Comparison of ENCODE assay signal across 9 cellular contexts in genomic region chr5:176817864-176818377, GRCh38. TPM values are rescaled to one million over a fixed set of nuclear protein-coding genes. Genes with fewer than 3 reads are reported as not detected.
DNase-seq lines count a peak whose midpoint lies in the region; ATAC-seq, FAIRE-seq and TF ChIP-seq lines count a peak whose summit lies in the region.
"Had no signal": no experiment of that assay in that cellular context is flagged by ENCODE, and none has a peak within 500 bp of the region (broad histone marks: within the 10 kb centered on the region; RNA-seq: fewer than 3 reads in every experiment).

No MANE protein-coding gene starts in this region.

- H3K4me2 ChIP-seq in K562 (ENCODE audit: insufficient read depth, low read length), result no peak overlapping the region

- TF ChIP-seq EP300 in K562 (IDR thresholded peaks at IDR 0.05; ENCODE audit: low read length) (no peak), upper lobe of left lung (IDR thresholded peaks at IDR 0.05) (no peak)

- H3K4me1 ChIP-seq in K562 (replicated peaks in 1 of 2; ENCODE audit: control insufficient read depth in 2 of 2, insufficient read depth in 2 of 2, low read length in 2 of 2) (peaks cover 0 to 18% of the 10 kb centered on the region in 2 experiments; a peak in 2 of 5 replicates), left lung (peaks cover 0 to 14% of the 10 kb centered on the region in 2 donors), upper lobe of left lung (peaks cover 10 to 16% (median 11%) of the 10 kb centered on the region in 4 donors)

- DNase-seq in DMS53 treated with DMSO at 0.1 percent for 48 hours (lab: John Stamatoyannopoulos, UW; ENCODE audit: unreplicated experiment), result peak; percentile 84
- peak; percentile 41 for DNase-seq in NCI-H1694 (lab: John Stamatoyannopoulos, UW)
- peak; percentile 21 to 59 (median 56) for DNase-seq in K562 (ENCODE audit: extremely low read depth in 1 of 4, low spot score in 3 of 4)
- no peak for DNase-seq in left lung
- peak in 1 of 2 donors; percentile 88 for DNase-seq in upper lobe of left lung
- DNase-seq in DMS79 treated with DMSO at 0.1 percent for 48 hours (lab: John Stamatoyannopoulos, UW), result no peak
- no peak for DNase-seq in NOMO-1 treated with dmso at 0.1 percent for 144 hours (lab: John Stamatoyannopoulos, UW; ENCODE audit: unreplicated experiment)

- H3K36me3 ChIP-seq in K562 (ENCODE audit: control insufficient read depth, insufficient read depth, low read length) (no peaks in the 10 kb centered on the region), left lung (no peaks in the 10 kb centered on the region), upper lobe of left lung (no peaks in the 10 kb centered on the region)

- POLR2A ChIA-PET in K562 (lab: Yijun Ruan, JAX), result no interaction called here

- no peaks in the 10 kb centered on the region for H3K9me3 ChIP-seq in K562 (replicated peaks; ENCODE audit: control insufficient read depth, insufficient read depth, low read depth, low read length)
- no peaks in the 10 kb centered on the region for H3K9me3 ChIP-seq in left lung
- no peaks in the 10 kb centered on the region for H3K9me3 ChIP-seq in upper lobe of left lung

- H3K9ac ChIP-seq in K562 (ENCODE audit: insufficient read depth in 1 of 2, low read depth in 2 of 2, low read length in 2 of 2), result no peak overlapping the region

- CTCF ChIA-PET in K562 (lab: Yijun Ruan, JAX; ENCODE audit: low intra/inter-chr PET ratio), result no interaction called here

- intact Hi-C loops in K562 (cut with micrococcal nuclease), result loop anchor here (5.0 kb wide), 1 partner anchor 279 kb away; no protein-coding TSS in a partner anchor
- intact Hi-C loops in left lung (cut with DNase I), result no loop called here

- TF ChIP-seq CTCF in K562 (IDR thresholded peaks at IDR 0.05 in 2 of 3, conservative IDR thresholded peaks at IDR 0.05 in 1 of 3; ENCODE audit: insufficient read depth in 2 of 3, low read depth in 1 of 3, low read length in 3 of 3), result peak; percentile 41 to 42 (median 41); a peak in 5 of 6 replicates
- no peak for TF ChIP-seq CTCF in left lung (IDR thresholded peaks at IDR 0.05)
- TF ChIP-seq CTCF in upper lobe of left lung (IDR thresholded peaks at IDR 0.05), result peak in 2 of 6 experiments; percentile 17 to 18

- TF ChIP-seq POLR2A in K562 (conservative IDR thresholded peaks at IDR 0.05) (no peak), upper lobe of left lung (IDR thresholded peaks at IDR 0.05) (no peak)

- no peak; a peak in 1 of 4 replicates for TF ChIP-seq RAD21 in K562 (CRISPR knock-in tag; conservative IDR thresholded peaks at IDR 0.05 in 1 of 2, IDR thresholded peaks at IDR 0.05 in 1 of 2)

- H3K4me3 ChIP-seq in K562 (no peak overlapping the region), left lung (peak overlapping the region; percentile 14 to 17), upper lobe of left lung (peak overlapping the region; percentile 6 to 42 (median 33))

- ATAC-seq in GM21381 (IDR thresholded peaks at IDR 0.05; ENCODE audit: unreplicated experiment), result peak; percentile 37
- ATAC-seq in K562, result peak; percentile 63; the same call in 2 of the 3 replicates
- peak; percentile 31 for ATAC-seq in left lung
- ATAC-seq in upper lobe of left lung (ENCODE audit: low FRiP score in 2 of 2), result no peak

- BruUV-seq in K562 (replicated peaks; lab: Mats Ljungman, UMichigan), result no TSS peak

- FAIRE-seq in K562 (lab: Jason Lieb, UNC), result no peak
- FAIRE-seq: TTC549 had no signal

- peaks cover 17% of the 10 kb centered on the region for H4K20me1 ChIP-seq in K562 (replicated peaks; ENCODE audit: control insufficient read depth, insufficient read depth, low read length)

- 3% methylated on average over 39 of the region's 52 CpGs for WGBS in K562 (ENCODE audit: insufficient coverage, low coverage, missing lambda C conversion rate)
- 2 to 3% methylated on average over 6 to 17 of the region's 52 CpGs for WGBS in upper lobe of left lung, 2 donors

- no peaks in the 10 kb centered on the region for H3K9me1 ChIP-seq in K562 (ENCODE audit: control insufficient read depth, insufficient read depth, low read length)

- no peaks in the 10 kb centered on the region for H3K79me2 ChIP-seq in K562 (ENCODE audit: control insufficient read depth, insufficient read depth, low read length)

- H2AFZ ChIP-seq in K562 (ENCODE audit: low read depth, low read length), result no peak overlapping the region

- peaks cover 34 to 86% of the 10 kb centered on the region in 2 experiments for H3K27me3 ChIP-seq in K562 (ENCODE audit: control insufficient read depth in 2 of 2, insufficient read depth in 2 of 2, low read length in 2 of 2)
- peaks cover 30 to 100% of the 10 kb centered on the region in 2 donors for H3K27me3 ChIP-seq in left lung
- peaks cover 0 to 31% (median 16%) of the 10 kb centered on the region in 4 donors for H3K27me3 ChIP-seq in upper lobe of left lung

- in situ Hi-C loops in K562 (cut with MboI), result no loop called here

- no peak overlapping the region for H3K27ac ChIP-seq in K562 (ENCODE audit: extremely low read depth, low read depth, low read length)
- H3K27ac ChIP-seq in left lung, result no peak overlapping the region
- H3K27ac ChIP-seq in upper lobe of left lung, result no peak overlapping the region

TF ChIP-seq in K562, 482 proteins besides CTCF, POLR2A, EP300 and RAD21:
- TF ChIP-seq ZNF764 (CRISPR knock-in tag; IDR thresholded peaks at IDR 0.05; ENCODE audit: low read depth), result peak; percentile 85
- TF ChIP-seq ZNF436 (CRISPR knock-in tag; IDR thresholded peaks at IDR 0.05), result no peak
TF ChIP-seq in K562: peak in this region for 1.

RNA-seq across cellular contexts. Expression of gene UNC5A, which starts 7.6 kb away (rescaled TPM):
- total RNA-seq in K562 (2011; cell fraction: chromatin; rRNA removed; ENCODE audit: low replicate concordance), result not detected in 2 replicates
- total RNA-seq in K562 (2011; cell fraction: nucleolus; rRNA removed), result not detected in 2 replicates
- total RNA-seq in K562 (2011; cell fraction: nucleoplasm; rRNA removed), result not detected in 2 replicates
- total RNA-seq in K562 (2014; rRNA removed) (not detected in 2 replicates), K562 (2014; rRNA removed; fragmentation: Illumina TruSeq; extraction: Trizol) (not detected in 2 replicates), K562 (2015; rRNA removed; fragmentation: Illumina TruSeq; extraction: Trizol) (not detected in 2 replicates), K562 (2021) (not detected in 2 replicates), left lung (under 1 TPM in 1 of 2 donors, not detected in 1; 0.24 TPM), upper lobe of left lung (1 to 10 TPM in 1 of 6 donors, under 1 TPM in 4, not detected in 1; 0.20 to 1.0 (median 0.39) TPM)
- polyA plus RNA-seq in K562 (2011; rRNA removed) (not detected in 2 replicates), K562 (2014; fragmentation: Illumina TruSeq; extraction: Trizol) (not detected in 2 replicates), K562 (2014; fragmentation: Nextera tagmentation; extraction: Ambion mirVana) (not detected), K562 (2014; rRNA removed) (not detected in 2 replicates)
- 0.03 TPM in 1 of 2 replicates, not detected in the other for polyA plus RNA-seq in K562 (2011; cell fraction: cytosol; rRNA removed)
- not detected in 2 replicates for polyA plus RNA-seq in K562 (2011; cell fraction: nucleus; rRNA removed)
- polyA plus RNA-seq in K562 (2012), result 0.06 TPM in 1 of 2 replicates, not detected in the other
- polyA minus RNA-seq in K562 (2011; rRNA and poly(A)+ RNA removed), result not detected in 2 replicates
- not detected in 2 replicates for polyA minus RNA-seq in K562 (2011; cell fraction: cytosol; rRNA and poly(A)+ RNA removed)
- polyA minus RNA-seq in K562 (2011; cell fraction: nucleus; rRNA and poly(A)+ RNA removed), result not detected in 2 replicates

Comparison
In these comparisons a context has a peak if more than half of its experiments do, and no peak if none do; other contexts are left out.
1. DNase-seq: peak in DMS53 treated with DMSO at 0.1 percent for 48 hours (single experiment), NCI-H1694 (single experiment) and K562 (4 of 4); none in left lung (0 of 2), DMS79 treated with DMSO at 0.1 percent for 48 hours (single experiment) and NOMO-1 treated with dmso at 0.1 percent for 144 hours (single experiment).
2. ATAC-seq: peak in GM21381 (single experiment), K562 (single experiment) and left lung (single experiment); none in upper lobe of left lung (0 of 2).
3. CTCF ChIP-seq: peak in K562 (3 of 3); none in left lung (0 of 2).